In the genomic region with DNA sequence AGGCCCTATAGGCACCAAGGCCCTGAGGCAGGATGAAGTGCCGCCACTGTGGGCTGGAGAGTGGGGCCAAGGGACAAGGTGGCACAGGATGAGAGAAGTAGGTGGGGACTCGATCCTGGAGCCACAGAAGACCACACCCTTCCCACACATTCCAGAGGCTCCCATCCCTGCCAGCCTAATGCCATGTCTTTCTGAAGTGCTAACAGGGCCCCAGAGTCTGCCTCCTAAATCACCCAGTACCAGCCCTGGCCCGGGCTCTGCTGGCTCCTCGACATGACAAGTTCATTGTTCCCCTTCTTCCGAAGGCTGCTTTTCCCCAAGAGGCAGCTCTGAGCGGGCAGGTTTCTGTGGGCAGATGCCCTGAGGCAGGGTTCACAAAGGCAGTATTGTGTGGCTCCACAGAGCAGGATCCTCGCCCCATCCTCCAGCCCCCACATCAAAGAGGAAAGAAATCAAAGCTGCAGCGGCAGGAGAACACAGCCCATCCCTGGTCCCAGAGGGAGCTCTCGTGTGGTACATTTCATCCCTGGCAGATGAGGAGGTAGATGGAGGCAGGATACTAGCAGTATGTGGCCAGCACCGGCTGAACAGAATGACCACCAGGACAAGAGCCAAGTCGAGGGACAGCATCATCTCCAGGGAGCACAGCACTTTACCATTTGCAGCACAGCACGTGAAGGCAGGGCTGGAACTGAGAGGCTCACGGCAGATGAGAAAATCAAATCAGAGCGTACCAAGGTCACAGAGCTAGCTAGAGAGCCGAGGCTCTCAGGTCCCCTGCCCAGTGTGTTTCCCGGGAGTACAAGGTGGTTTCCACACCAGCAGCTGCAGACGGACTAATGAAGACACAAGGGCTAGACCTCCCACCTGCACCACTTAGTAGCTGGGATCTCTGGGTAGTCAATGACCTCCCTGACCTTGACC, we compare ENCODE assay signal across 1 cellular context.
TF ChIP-seq lines count a peak whose summit lies in the region.

No MANE protein-coding gene starts in this region.

TF ChIP-seq in HepG2, 621 proteins besides CTCF, POLR2A, EP300 and RAD21 (continued from another document and continues in another):
- TF ChIP-seq CCDC6 (CRISPR knock-in tag; IDR thresholded peaks at IDR 0.05) (peak; percentile 77), NFKB2 (CRISPR knock-in tag; IDR thresholded peaks at IDR 0.05; ENCODE audit: borderline replicate concordance) (peak; percentile 79; the same call in 1 of the 2 replicates), ZFP41 (CRISPR knock-in tag; IDR thresholded peaks at IDR 0.05; ENCODE audit: borderline replicate concordance) (0 out of 2 replicates have a peak, but pooled peaks have one; percentile 54), MIER2 (CRISPR knock-in tag; IDR thresholded peaks at IDR 0.05) (0 out of 2 replicates have a peak, but pooled peaks have one; percentile 30), ZNF569 (CRISPR knock-in tag; IDR thresholded peaks at IDR 0.05; ENCODE audit: borderline replicate concordance) (no peak), FOXO1 (CRISPR knock-in tag; IDR thresholded peaks at IDR 0.05) (peak; percentile 79), SMAD1 (CRISPR knock-in tag; IDR thresholded peaks at IDR 0.05; ENCODE audit: borderline replicate concordance, low read depth) (peak; percentile 77; the same call in 1 of the 2 replicates), ZNF567 (CRISPR knock-in tag; IDR thresholded peaks at IDR 0.05; ENCODE audit: borderline replicate concordance) (peak; percentile 44; the same call in 1 of the 2 replicates), PPARG (CRISPR knock-in tag; conservative IDR thresholded peaks at IDR 0.05) (peak; percentile 71), MTF2 (CRISPR knock-in tag; IDR thresholded peaks at IDR 0.05; ENCODE audit: borderline replicate concordance) (0 out of 2 replicates have a peak, but pooled peaks have one; percentile 24), ZNF772 (CRISPR knock-in tag; IDR thresholded peaks at IDR 0.05) (peak; percentile 79; the same call in 1 of the 2 replicates), ZSCAN21 (CRISPR knock-in tag; IDR thresholded peaks at IDR 0.05; ENCODE audit: borderline replicate concordance) (peak; percentile 71; the same call in 1 of the 2 replicates), ZNF468 (CRISPR knock-in tag; IDR thresholded peaks at IDR 0.05) (0 out of 2 replicates have a peak, but pooled peaks have one; percentile 58), KDM1A (CRISPR knock-in tag; IDR thresholded peaks at IDR 0.05) (peak; percentile 98), NR2F6 (IDR thresholded peaks at IDR 0.05) (peak; percentile 40; the same call in 1 of the 2 replicates), NR2F6 (CRISPR knock-in tag; IDR thresholded peaks at IDR 0.05) (peak; percentile 79; the same call in 1 of the 2 replicates), FOXC1 (CRISPR knock-in tag; IDR thresholded peaks at IDR 0.05; ENCODE audit: borderline replicate concordance) (peak; percentile 63; the same call in 1 of the 2 replicates), MXI1 (IDR thresholded peaks at IDR 0.05; ENCODE audit: borderline replicate concordance, low read depth, low read length) (no peak), ZNF556 (CRISPR knock-in tag; IDR thresholded peaks at IDR 0.05; ENCODE audit: borderline replicate concordance) (0 out of 2 replicates have a peak, but pooled peaks have one; percentile 8), RELA (CRISPR knock-in tag; IDR thresholded peaks at IDR 0.05) (peak; percentile 79; the same call in 1 of the 2 replicates), GATAD1 (CRISPR knock-in tag; IDR thresholded peaks at IDR 0.05) (0 out of 2 replicates have a peak, but pooled peaks have one; percentile 30), ERF (CRISPR knock-in tag; IDR thresholded peaks at IDR 0.05) (0 out of 2 replicates have a peak, but pooled peaks have one; percentile 49), CEBPG (CRISPR knock-in tag; IDR thresholded peaks at IDR 0.05) (0 out of 2 replicates have a peak, but pooled peaks have one; percentile 9), PHF8 (CRISPR knock-in tag; IDR thresholded peaks at IDR 0.05) (no peak), NPAS2 (CRISPR knock-in tag; IDR thresholded peaks at IDR 0.05; ENCODE audit: borderline replicate concordance) (no peak), ZKSCAN8 (CRISPR knock-in tag; IDR thresholded peaks at IDR 0.05; ENCODE audit: borderline replicate concordance) (peak; percentile 46; the same call in 1 of the 2 replicates), MAZ (IDR thresholded peaks at IDR 0.05; ENCODE audit: borderline replicate concordance, low read depth, low read length) (peak; percentile 69; the same call in 1 of the 2 replicates), MAZ (CRISPR knock-in tag; IDR thresholded peaks at IDR 0.05; ENCODE audit: low read depth) (peak; percentile 42; the same call in 1 of the 2 replicates), ZNF775 (CRISPR knock-in tag; IDR thresholded peaks at IDR 0.05; ENCODE audit: borderline replicate concordance) (no peak), XRCC5 (optimal IDR thresholded peaks at IDR 0.05; ENCODE audit: low read length) (peak; percentile 84), ZNF501 (CRISPR knock-in tag; IDR thresholded peaks at IDR 0.05) (peak; percentile 68), ZNF550 (CRISPR knock-in tag; IDR thresholded peaks at IDR 0.05; ENCODE audit: borderline replicate concordance) (0 out of 2 replicates have a peak, but pooled peaks have one; percentile 56), SP5 (CRISPR knock-in tag; IDR thresholded peaks at IDR 0.05; ENCODE audit: borderline replicate concordance, low read depth) (peak; percentile 75), SALL2 (CRISPR knock-in tag; IDR thresholded peaks at IDR 0.05) (peak; percentile 60), LCORL (IDR thresholded peaks at IDR 0.05) (no peak), LCORL (CRISPR knock-in tag; IDR thresholded peaks at IDR 0.05) (peak; percentile 85), ZNF563 (CRISPR knock-in tag; IDR thresholded peaks at IDR 0.05) (no peak; the same call in 1 of the 2 replicates), KLF11 (CRISPR knock-in tag; IDR thresholded peaks at IDR 0.05) (peak; percentile 65; the same call in 1 of the 2 replicates)
- TF ChIP-seq, protein P1, sequence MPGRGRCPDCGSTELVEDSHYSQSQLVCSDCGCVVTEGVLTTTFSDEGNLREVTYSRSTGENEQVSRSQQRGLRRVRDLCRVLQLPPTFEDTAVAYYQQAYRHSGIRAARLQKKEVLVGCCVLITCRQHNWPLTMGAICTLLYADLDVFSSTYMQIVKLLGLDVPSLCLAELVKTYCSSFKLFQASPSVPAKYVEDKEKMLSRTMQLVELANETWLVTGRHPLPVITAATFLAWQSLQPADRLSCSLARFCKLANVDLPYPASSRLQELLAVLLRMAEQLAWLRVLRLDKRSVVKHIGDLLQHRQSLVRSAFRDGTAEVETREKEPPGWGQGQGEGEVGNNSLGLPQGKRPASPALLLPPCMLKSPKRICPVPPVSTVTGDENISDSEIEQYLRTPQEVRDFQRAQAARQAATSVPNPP (CRISPR knock-in tag; IDR thresholded peaks at IDR 0.05) = no peak
- TF ChIP-seq, protein P2, sequence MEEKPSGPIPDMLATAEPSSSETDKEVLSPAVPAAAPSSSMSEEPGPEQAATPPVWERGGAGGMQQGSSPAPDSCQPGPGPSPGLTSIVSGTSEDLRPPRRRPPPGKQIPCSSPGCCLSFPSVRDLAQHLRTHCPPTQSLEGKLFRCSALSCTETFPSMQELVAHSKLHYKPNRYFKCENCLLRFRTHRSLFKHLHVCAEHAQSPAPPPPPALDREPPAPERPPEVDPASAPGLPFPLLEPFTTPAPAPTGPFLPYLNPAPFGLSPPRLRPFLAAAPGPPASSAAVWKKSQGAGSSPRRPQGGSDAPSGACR (CRISPR knock-in tag; IDR thresholded peaks at IDR 0.05) = peak; percentile 87
- TF ChIP-seq, protein P3, sequence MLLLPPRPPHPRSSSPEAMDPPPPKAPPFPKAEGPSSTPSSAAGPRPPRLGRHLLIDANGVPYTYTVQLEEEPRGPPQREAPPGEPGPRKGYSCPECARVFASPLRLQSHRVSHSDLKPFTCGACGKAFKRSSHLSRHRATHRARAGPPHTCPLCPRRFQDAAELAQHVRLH (CRISPR knock-in tag; IDR thresholded peaks at IDR 0.05; ENCODE audit: borderline replicate concordance, low read depth) = peak; percentile 60; the same call in 1 of the 2 replicates
- TF ChIP-seq, protein P4, sequence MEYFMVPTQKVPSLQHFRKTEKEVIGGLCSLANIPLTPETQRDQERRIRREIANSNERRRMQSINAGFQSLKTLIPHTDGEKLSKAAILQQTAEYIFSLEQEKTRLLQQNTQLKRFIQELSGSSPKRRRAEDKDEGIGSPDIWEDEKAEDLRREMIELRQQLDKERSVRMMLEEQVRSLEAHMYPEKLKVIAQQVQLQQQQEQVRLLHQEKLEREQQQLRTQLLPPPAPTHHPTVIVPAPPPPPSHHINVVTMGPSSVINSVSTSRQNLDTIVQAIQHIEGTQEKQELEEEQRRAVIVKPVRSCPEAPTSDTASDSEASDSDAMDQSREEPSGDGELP (IDR thresholded peaks at IDR 0.05; ENCODE audit: borderline replicate concordance, low read depth) = peak; percentile 12; the same call in 1 of the 2 replicates
- TF ChIP-seq, protein P5, sequence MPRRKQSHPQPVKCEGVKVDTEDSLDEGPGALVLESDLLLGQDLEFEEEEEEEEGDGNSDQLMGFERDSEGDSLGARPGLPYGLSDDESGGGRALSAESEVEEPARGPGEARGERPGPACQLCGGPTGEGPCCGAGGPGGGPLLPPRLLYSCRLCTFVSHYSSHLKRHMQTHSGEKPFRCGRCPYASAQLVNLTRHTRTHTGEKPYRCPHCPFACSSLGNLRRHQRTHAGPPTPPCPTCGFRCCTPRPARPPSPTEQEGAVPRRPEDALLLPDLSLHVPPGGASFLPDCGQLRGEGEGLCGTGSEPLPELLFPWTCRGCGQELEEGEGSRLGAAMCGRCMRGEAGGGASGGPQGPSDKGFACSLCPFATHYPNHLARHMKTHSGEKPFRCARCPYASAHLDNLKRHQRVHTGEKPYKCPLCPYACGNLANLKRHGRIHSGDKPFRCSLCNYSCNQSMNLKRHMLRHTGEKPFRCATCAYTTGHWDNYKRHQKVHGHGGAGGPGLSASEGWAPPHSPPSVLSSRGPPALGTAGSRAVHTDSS (CRISPR knock-in tag; conservative IDR thresholded peaks at IDR 0.05) = no peak
- TF ChIP-seq, protein P6, sequence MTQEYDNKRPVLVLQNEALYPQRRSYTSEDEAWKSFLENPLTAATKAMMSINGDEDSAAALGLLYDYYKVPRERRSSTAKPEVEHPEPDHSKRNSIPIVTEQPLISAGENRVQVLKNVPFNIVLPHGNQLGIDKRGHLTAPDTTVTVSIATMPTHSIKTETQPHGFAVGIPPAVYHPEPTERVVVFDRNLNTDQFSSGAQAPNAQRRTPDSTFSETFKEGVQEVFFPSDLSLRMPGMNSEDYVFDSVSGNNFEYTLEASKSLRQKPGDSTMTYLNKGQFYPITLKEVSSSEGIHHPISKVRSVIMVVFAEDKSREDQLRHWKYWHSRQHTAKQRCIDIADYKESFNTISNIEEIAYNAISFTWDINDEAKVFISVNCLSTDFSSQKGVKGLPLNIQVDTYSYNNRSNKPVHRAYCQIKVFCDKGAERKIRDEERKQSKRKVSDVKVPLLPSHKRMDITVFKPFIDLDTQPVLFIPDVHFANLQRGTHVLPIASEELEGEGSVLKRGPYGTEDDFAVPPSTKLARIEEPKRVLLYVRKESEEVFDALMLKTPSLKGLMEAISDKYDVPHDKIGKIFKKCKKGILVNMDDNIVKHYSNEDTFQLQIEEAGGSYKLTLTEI (CRISPR knock-in tag; conservative IDR thresholded peaks at IDR 0.05) = no peak
- TF ChIP-seq, protein P7, sequence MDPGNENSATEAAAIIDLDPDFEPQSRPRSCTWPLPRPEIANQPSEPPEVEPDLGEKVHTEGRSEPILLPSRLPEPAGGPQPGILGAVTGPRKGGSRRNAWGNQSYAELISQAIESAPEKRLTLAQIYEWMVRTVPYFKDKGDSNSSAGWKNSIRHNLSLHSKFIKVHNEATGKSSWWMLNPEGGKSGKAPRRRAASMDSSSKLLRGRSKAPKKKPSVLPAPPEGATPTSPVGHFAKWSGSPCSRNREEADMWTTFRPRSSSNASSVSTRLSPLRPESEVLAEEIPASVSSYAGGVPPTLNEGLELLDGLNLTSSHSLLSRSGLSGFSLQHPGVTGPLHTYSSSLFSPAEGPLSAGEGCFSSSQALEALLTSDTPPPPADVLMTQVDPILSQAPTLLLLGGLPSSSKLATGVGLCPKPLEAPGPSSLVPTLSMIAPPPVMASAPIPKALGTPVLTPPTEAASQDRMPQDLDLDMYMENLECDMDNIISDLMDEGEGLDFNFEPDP (CRISPR knock-in tag; conservative IDR thresholded peaks at IDR 0.05) = 0 out of 2 replicates have a peak, but pooled peaks have one; percentile 56
- TF ChIP-seq, protein P8, sequence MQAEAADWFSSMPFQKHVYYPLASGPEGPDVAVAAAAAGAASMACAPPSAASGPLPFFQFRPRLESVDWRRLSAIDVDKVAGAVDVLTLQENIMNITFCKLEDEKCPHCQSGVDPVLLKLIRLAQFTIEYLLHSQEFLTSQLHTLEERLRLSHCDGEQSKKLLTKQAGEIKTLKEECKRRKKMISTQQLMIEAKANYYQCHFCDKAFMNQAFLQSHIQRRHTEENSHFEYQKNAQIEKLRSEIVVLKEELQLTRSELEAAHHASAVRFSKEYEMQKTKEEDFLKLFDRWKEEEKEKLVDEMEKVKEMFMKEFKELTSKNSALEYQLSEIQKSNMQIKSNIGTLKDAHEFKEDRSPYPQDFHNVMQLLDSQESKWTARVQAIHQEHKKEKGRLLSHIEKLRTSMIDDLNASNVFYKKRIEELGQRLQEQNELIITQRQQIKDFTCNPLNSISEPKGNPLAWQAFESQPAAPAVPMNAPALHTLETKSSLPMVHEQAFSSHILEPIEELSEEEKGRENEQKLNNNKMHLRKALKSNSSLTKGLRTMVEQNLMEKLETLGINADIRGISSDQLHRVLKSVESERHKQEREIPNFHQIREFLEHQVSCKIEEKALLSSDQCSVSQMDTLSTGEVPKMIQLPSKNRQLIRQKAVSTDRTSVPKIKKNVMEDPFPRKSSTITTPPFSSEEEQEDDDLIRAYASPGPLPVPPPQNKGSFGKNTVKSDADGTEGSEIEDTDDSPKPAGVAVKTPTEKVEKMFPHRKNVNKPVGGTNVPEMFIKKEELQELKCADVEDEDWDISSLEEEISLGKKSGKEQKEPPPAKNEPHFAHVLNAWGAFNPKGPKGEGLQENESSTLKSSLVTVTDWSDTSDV (CRISPR knock-in tag; IDR thresholded peaks at IDR 0.05) = no peak
- TF ChIP-seq, protein P9, sequence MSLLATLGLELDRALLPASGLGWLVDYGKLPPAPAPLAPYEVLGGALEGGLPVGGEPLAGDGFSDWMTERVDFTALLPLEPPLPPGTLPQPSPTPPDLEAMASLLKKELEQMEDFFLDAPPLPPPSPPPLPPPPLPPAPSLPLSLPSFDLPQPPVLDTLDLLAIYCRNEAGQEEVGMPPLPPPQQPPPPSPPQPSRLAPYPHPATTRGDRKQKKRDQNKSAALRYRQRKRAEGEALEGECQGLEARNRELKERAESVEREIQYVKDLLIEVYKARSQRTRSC (CRISPR knock-in tag; IDR thresholded peaks at IDR 0.05; ENCODE audit: low read depth) = no peak
